ENCODE assay signal across 9 cellular contexts in genomic region chr7:5703572-5704533, GRCh38.
DNase-seq lines count a peak whose midpoint lies in the region; ATAC-seq and TF ChIP-seq lines count a peak whose summit lies in the region.
"Had no signal": no experiment of that assay in that cellular context is flagged by ENCODE, and none has a peak within 500 bp of the region (broad histone marks: within the 10 kb centered on the region; RNA-seq: fewer than 3 reads in every experiment).

No MANE protein-coding gene starts in this region.

- H3K4me1 Mint-ChIP-seq in activated naive CD8-positive, alpha-beta T cell (ENCODE audit: low read depth), result peaks cover 76% of the 10 kb centered on the region

- H3K27ac ChIP-seq in HCT116 (ENCODE audit: low read depth, low read length) (peak overlapping the region; percentile 42; the same call in 1 of the 2 replicates), stomach smooth muscle (ENCODE audit: low read length) (peak overlapping the region; percentile 100)

- H3K9me3 Mint-ChIP-seq in activated naive CD8-positive, alpha-beta T cell (ENCODE audit: low read depth), result no peaks in the 10 kb centered on the region
- H3K9me3 Mint-ChIP-seq: activated T-helper 1 cell treated with anti-CD3 and anti-CD28 coated beads, Interleukin-12 subunit alpha, Interleukin-12 subunit beta, Interleukin-2, Interleukin-4 antibody, amounts not matched to agents 30 ng/mL and 10 ng/mL and 1 ng/mL, durations not matched to agents 14 hours and 24 hours and 36 hours had no signal

- H3K79me2 ChIP-seq in HCT116 (ENCODE audit: insufficient read depth, low read length), result peaks cover 15% of the 10 kb centered on the region; the same call in 1 of the 2 replicates

- POLR2A ChIA-PET in HCT116 (lab: Charles Lee), result no interaction called here

- BruUV-seq in HCT116 (replicated peaks; lab: Mats Ljungman, UMichigan), result no TSS peak

- RAD21 ChIA-PET in HCT116 (lab: Charles Lee; ENCODE audit: low non-redundant PET in 1 of 2, low total read pairs in 2 of 2, uncharacterized antibody in 2 of 2, unreplicated experiment in 2 of 2), result no interaction called here

- no peaks in the 10 kb centered on the region for H3K27me3 Mint-ChIP-seq in activated naive CD8-positive, alpha-beta T cell

- ATAC-seq in HCT116 (no peak), HG03439 (IDR thresholded peaks at IDR 0.05; ENCODE audit: unreplicated experiment) (no peak), GM21717 (IDR thresholded peaks at IDR 0.05; ENCODE audit: unreplicated experiment) (no peak)

- peak overlapping the region; percentile 45 for H3K4me2 ChIP-seq in HCT116 (ENCODE audit: low read length)

- peaks cover 5% of the 10 kb centered on the region for H3K36me3 Mint-ChIP-seq in activated naive CD8-positive, alpha-beta T cell

- intact Hi-C loops in HCT116 (cut with micrococcal nuclease), result no loop called here

- no peaks in the 10 kb centered on the region for H3K9me2 ChIP-seq in HCT116 (ENCODE audit: insufficient read depth)

- H3K9me3 ChIP-seq in HCT116 (ENCODE audit: control insufficient read depth in 1 of 2, insufficient read depth in 1 of 2, low read depth in 1 of 2, low read length in 2 of 2) (no peaks in the 10 kb centered on the region), stomach smooth muscle (ENCODE audit: control insufficient read depth in 2 of 2, low read length in 2 of 2) (no peaks in the 10 kb centered on the region)
- H3K9me3 ChIP-seq: upper lobe of left lung had no signal

- H3K9ac ChIP-seq in HCT116 (ENCODE audit: low read length), result peak overlapping the region; percentile 44
- H3K9ac ChIP-seq in stomach smooth muscle (ENCODE audit: low read length in 2 of 2), result peak overlapping the region; percentile 54 to 55

- no peak for TF ChIP-seq POLR2A in HCT116 (IDR thresholded peaks at IDR 0.05; ENCODE audit: borderline replicate concordance, extremely low read depth, insufficient read depth, insufficient read length)

- H3K4me3 ChIP-seq in HCT116 (replicated peaks in 1 of 2; ENCODE audit: low read depth in 1 of 2, low read length in 2 of 2) (no peak overlapping the region), stomach smooth muscle (ENCODE audit: low read length in 2 of 2) (peak overlapping the region; percentile 35 to 42)
- H3K4me3 ChIP-seq: upper lobe of left lung had no signal

- no peak overlapping the region for H3K4me3 Mint-ChIP-seq in activated naive CD8-positive, alpha-beta T cell
- H3K4me3 Mint-ChIP-seq: activated T-helper 1 cell treated with anti-CD3 and anti-CD28 coated beads, Interleukin-12 subunit alpha, Interleukin-12 subunit beta, Interleukin-2, Interleukin-4 antibody, amounts not matched to agents 30 ng/mL and 10 ng/mL and 1 ng/mL, durations not matched to agents 14 hours and 24 hours and 36 hours had no signal

- CTCF ChIA-PET in HCT116 (lab: Charles Lee), result interaction anchor here (1.3 kb wide), 1 partner anchor 209 kb away, joined by 3 read pairs; no protein-coding TSS in a partner anchor

- peak overlapping the region; percentile 11 for H3K27ac Mint-ChIP-seq in activated naive CD8-positive, alpha-beta T cell
- H3K27ac Mint-ChIP-seq: activated T-helper 1 cell treated with anti-CD3 and anti-CD28 coated beads, Interleukin-12 subunit alpha, Interleukin-12 subunit beta, Interleukin-2, Interleukin-4 antibody, amounts not matched to agents 30 ng/mL and 10 ng/mL and 1 ng/mL, durations not matched to agents 14 hours and 24 hours and 36 hours had no signal

- no peak overlapping the region for H2AFZ ChIP-seq in HCT116 (ENCODE audit: low read depth, low read length, poor library complexity, severe bottlenecking)

- H3K36me3 ChIP-seq in HCT116 (ENCODE audit: control insufficient read depth in 1 of 2, insufficient read depth in 2 of 2, low read length in 2 of 2) (peaks cover 14 to 19% of the 10 kb centered on the region in 2 experiments; a peak in 2 of 4 replicates), stomach smooth muscle (ENCODE audit: control insufficient read depth in 2 of 2, insufficient read depth in 2 of 2, low read length in 2 of 2) (peaks cover 8 to 13% of the 10 kb centered on the region in 2 donors)

- H3K4me1 ChIP-seq in HCT116 (ENCODE audit: control insufficient read depth in 1 of 2, insufficient read depth in 2 of 2, low read length in 2 of 2), result peaks cover 18 to 35% of the 10 kb centered on the region in 2 experiments
- H3K4me1 ChIP-seq in stomach smooth muscle (ENCODE audit: control insufficient read depth, insufficient read depth, low read length), result peaks cover 51% of the 10 kb centered on the region

- no peak for TF ChIP-seq CTCF in HCT116 (IDR thresholded peaks at IDR 0.05 in 2 of 3, conservative IDR thresholded peaks at IDR 0.05 in 1 of 3; ENCODE audit: borderline replicate concordance in 1 of 3, insufficient read depth in 1 of 3, low read depth in 2 of 3, low read length in 2 of 3)

- H4K20me1 ChIP-seq in HCT116 (ENCODE audit: insufficient read depth), result peaks cover 7% of the 10 kb centered on the region; the same call in 1 of the 2 replicates

- H3K27me3 ChIP-seq in HCT116 (ENCODE audit: insufficient read depth, low read length) (no peaks in the 10 kb centered on the region), stomach smooth muscle (ENCODE audit: control insufficient read depth in 1 of 2, insufficient read depth in 2 of 2, low read length in 2 of 2) (no peaks in the 10 kb centered on the region)
- H3K27me3 ChIP-seq: upper lobe of left lung had no signal

- TF ChIP-seq RAD21 in HCT116 (IDR thresholded peaks at IDR 0.05; ENCODE audit: low read depth), result no peak

- DNase-seq in HCT116 (ENCODE audit: low read depth, low spot score) (no peak), inferior parietal cortex (ENCODE audit: extremely low spot score) (peak; percentile 62), NOMO-1 (lab: John Stamatoyannopoulos, UW; ENCODE audit: unreplicated experiment in 2 of 2) (no peak)

TF ChIP-seq in HCT116, 20 proteins besides CTCF, POLR2A, EP300 and RAD21:
- TF ChIP-seq REST (IDR thresholded peaks at IDR 0.05; ENCODE audit: low read depth) (no peak), ATF3 (IDR thresholded peaks at IDR 0.05) (no peak), FOSL1 (IDR thresholded peaks at IDR 0.05; ENCODE audit: low read depth) (no peak), ZFX (IDR thresholded peaks at IDR 0.05) (no peak)
TF ChIP-seq in HCT116: peak in this region for 0.

Comparison
In these comparisons a context has a peak if more than half of its experiments do, and no peak if none do; other contexts are left out.
1. H3K4me3 ChIP-seq: peak in stomach smooth muscle (2 of 2); none in HCT116 (0 of 2).